20 cellular contexts compared by ENCODE assay signal in the genomic region with DNA sequence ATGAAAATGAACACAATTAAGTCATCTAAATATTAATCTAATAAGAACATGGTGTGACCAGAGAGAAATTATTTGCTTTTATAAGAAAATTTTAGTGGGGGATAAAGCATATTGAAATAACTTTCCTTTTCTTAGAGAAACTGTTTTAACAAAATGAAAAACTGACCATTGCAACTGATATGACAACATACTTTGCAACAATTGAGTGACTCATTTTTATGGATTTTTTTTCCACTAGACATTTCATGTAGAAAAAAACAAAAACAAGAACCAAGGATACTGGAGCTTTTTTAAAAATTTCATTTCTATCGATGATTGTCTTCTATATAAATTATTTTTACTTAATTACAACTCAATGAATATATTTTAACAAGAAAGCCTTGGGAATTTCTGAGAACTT.
DNase-seq lines count a peak whose midpoint lies in the region; ATAC-seq, FAIRE-seq and TF ChIP-seq lines count a peak whose summit lies in the region.
"Had no signal": no experiment of that assay in that cellular context is flagged by ENCODE, and none has a peak within 500 bp of the region (broad histone marks: within the 10 kb centered on the region; RNA-seq: fewer than 3 reads in every experiment).

No MANE protein-coding gene starts in this region.

- H3K4me3 ChIP-seq in OCI-LY1 (ENCODE audit: low read depth, low read length, poor library complexity, severe bottlenecking): peak overlapping the region; percentile 70
- H3K4me3 ChIP-seq in kidney (ENCODE audit: low read length in 2 of 2): no peak overlapping the region
- no peak overlapping the region for H3K4me3 ChIP-seq in dorsolateral prefrontal cortex
- H3K4me3 ChIP-seq: A549, Peyer's patch had no signal

- no peaks in the 10 kb centered on the region for H3K9me3 ChIP-seq in OCI-LY1 (ENCODE audit: low read length)
- H3K9me3 ChIP-seq in kidney (ENCODE audit: control insufficient read depth in 1 of 2, low read length in 2 of 2): no peaks in the 10 kb centered on the region
- H3K9me3 ChIP-seq: A549, BE2C, Peyer's patch had no signal

- H4K20me1 ChIP-seq in OCI-LY1 (ENCODE audit: insufficient read depth, low read length): no peaks in the 10 kb centered on the region

- H3K9ac ChIP-seq in OCI-LY1 (ENCODE audit: low read length) (peak overlapping the region; percentile 65), kidney (ENCODE audit: low read length in 2 of 2) (no peak overlapping the region)

- TF ChIP-seq CTCF in OCI-LY1 (IDR thresholded peaks at IDR 0.05; ENCODE audit: low read length) (no peak), kidney (IDR thresholded peaks at IDR 0.05; ENCODE audit: borderline replicate concordance, extremely low read depth, insufficient read depth) (no peak), dorsolateral prefrontal cortex (IDR thresholded peaks at IDR 0.05 in 54 of 56, conservative IDR thresholded peaks at IDR 0.05 in 2 of 56; ENCODE audit: low read depth in 1 of 56, partially characterized antibody in 56 of 56) (no peak)

- no peak for ATAC-seq in HG03378 (IDR thresholded peaks at IDR 0.05; ENCODE audit: unreplicated experiment)
- ATAC-seq in HG03469 (IDR thresholded peaks at IDR 0.05; ENCODE audit: unreplicated experiment): no peak
- ATAC-seq: A549; CD8-positive, alpha-beta T cell had no signal

- peak overlapping the region; percentile 75 for H3K27ac ChIP-seq in OCI-LY1 (ENCODE audit: low read depth, low read length, poor library complexity, severe bottlenecking)
- H3K27ac ChIP-seq in kidney (ENCODE audit: low read depth in 2 of 2, low read length in 2 of 2): no peak overlapping the region
- no peak overlapping the region for H3K27ac ChIP-seq in dorsolateral prefrontal cortex
- H3K27ac ChIP-seq: A549, Peyer's patch had no signal

- H2AFZ ChIP-seq in OCI-LY1 (ENCODE audit: low read length): no peak overlapping the region

- H3K36me3 ChIP-seq in OCI-LY1 (ENCODE audit: insufficient read depth, low read length) (peaks cover 5% of the 10 kb centered on the region; the same call in 1 of the 2 replicates), kidney (ENCODE audit: control insufficient read depth in 1 of 2, insufficient read depth in 2 of 2, low read length in 2 of 2) (no peaks in the 10 kb centered on the region)
- H3K36me3 ChIP-seq: BE2C, Peyer's patch had no signal

- peaks cover 22% of the 10 kb centered on the region for H3K79me2 ChIP-seq in OCI-LY1 (ENCODE audit: insufficient read depth, low read length)

- H3K9me2 ChIP-seq in OCI-LY1 (ENCODE audit: low read depth, low read length): no peaks in the 10 kb centered on the region

- peaks cover 71% of the 10 kb centered on the region for H3K4me1 ChIP-seq in OCI-LY1 (ENCODE audit: insufficient read depth, low read length, severe bottlenecking)
- no peaks in the 10 kb centered on the region for H3K4me1 ChIP-seq in kidney (ENCODE audit: control insufficient read depth in 1 of 2, insufficient read depth in 1 of 2, low read depth in 1 of 2, low read length in 2 of 2)
- H3K4me1 ChIP-seq: A549, BE2C, Peyer's patch had no signal

- peak overlapping the region; percentile 86 for H3K4me2 ChIP-seq in OCI-LY1 (ENCODE audit: low read length)
- H3K4me2 ChIP-seq: A549 had no signal

- H3K27me3 ChIP-seq in OCI-LY1 (ENCODE audit: insufficient read depth, low read length) (no peaks in the 10 kb centered on the region), dorsolateral prefrontal cortex (no peaks in the 10 kb centered on the region)
- H3K27me3 ChIP-seq: Peyer's patch had no signal

- FAIRE-seq in kidney (lab: Jason Lieb, UNC): peak; percentile 46
- FAIRE-seq: A549, D721Med, H1 had no signal

- no peaks in the 10 kb centered on the region for H3F3A ChIP-seq in OCI-LY1 (ENCODE audit: insufficient read depth, low read length)

- DNase-seq in AG20443 (ENCODE audit: low spot score) (peak; percentile 27), dedifferentiated amniotic fluid mesenchymal stem cell (ENCODE audit: extremely low spot score) (peak; percentile 88), kidney (no peak), dorsolateral prefrontal cortex (no peak)
- DNase-seq in stimulated activated CD4-positive, alpha-beta T cell treated with anti-CD3 and anti-CD28 coated beads, Interleukin-4, amount 100 ng/mL, for 24 hours: no peak
- DNase-seq: BE2C; CD8-positive, alpha-beta T cell; DMS79 treated with DMSO at 0.1 percent for 48 hours; NCI-H1048; NCI-H146; NCI-H345; NCI-H69; Peyer's patch; SHP77 had no signal

- intact Hi-C loops in kidney (cut with DNase I) (no loop called here), dorsolateral prefrontal cortex (cut with DNase I) (no loop called here)

Comparison
In these comparisons a context has a peak if more than half of its experiments do, and no peak if none do; other contexts are left out.
1. DNase-seq: peak in AG20443 (single experiment) and dedifferentiated amniotic fluid mesenchymal stem cell (single experiment); none in kidney (single experiment), stimulated activated CD4-positive, alpha-beta T cell treated with anti-CD3 and anti-CD28 coated beads, Interleukin-4, amount 100 ng/mL, for 24 hours (single experiment) and dorsolateral prefrontal cortex (0 of 10).